In genomic region chr10:101005361-101005760, GRCh38 we compare ENCODE assay signal across 26 cellular contexts.
"Had no signal": no experiment of that assay in that cellular context is flagged by ENCODE, and none has a peak within 500 bp of the region (broad histone marks: within the 10 kb centered on the region; RNA-seq: fewer than 3 reads in every experiment).

No MANE protein-coding gene starts in this region.

- H3K4me3 Mint-ChIP-seq: activated naive CD4-positive, alpha-beta T cell treated with anti-CD3 and anti-CD28 coated beads for 36 hours; activated naive CD8-positive, alpha-beta T cell treated with anti-CD3 and anti-CD28 coated beads, Interleukin-2, amount 10 ng/mL, durations not matched to agents 7 days and 5 days; activated T-helper 1 cell treated with anti-CD3 and anti-CD28 coated beads, Interleukin-12 subunit alpha, Interleukin-12 subunit beta, Interleukin-2, Interleukin-4 antibody, amounts not matched to agents 30 ng/mL and 10 ng/mL and 1 ng/mL, durations not matched to agents 14 hours and 24 hours and 36 hours; immature natural killer cell; natural killer cell treated with Interleukin-12 subunit alpha and Interleukin-12 subunit beta and Interleukin-15 and Interleukin-18, amount 100 ng/mL, for 72 hours; T-helper 2 cell treated with Interferon-gamma antibody and Interleukin-4, amounts not matched to agents 5 μg/mL and 100 μg/mL, for 36 hours had no signal

- H3K9me3 ChIP-seq: colonic mucosa, mucosa of descending colon, neutrophil, ovary, psoas muscle, spleen, thyroid gland, upper lobe of right lung had no signal

- H3K27ac Mint-ChIP-seq: activated naive CD4-positive, alpha-beta T cell treated with anti-CD3 and anti-CD28 coated beads for 36 hours; activated naive CD8-positive, alpha-beta T cell treated with anti-CD3 and anti-CD28 coated beads, Interleukin-2, amount 10 ng/mL, durations not matched to agents 7 days and 5 days; activated T-helper 1 cell treated with anti-CD3 and anti-CD28 coated beads, Interleukin-12 subunit alpha, Interleukin-12 subunit beta, Interleukin-2, Interleukin-4 antibody, amounts not matched to agents 30 ng/mL and 10 ng/mL and 1 ng/mL, durations not matched to agents 14 hours and 24 hours and 36 hours; immature natural killer cell; natural killer cell treated with Interleukin-12 subunit alpha and Interleukin-12 subunit beta and Interleukin-15 and Interleukin-18, amount 100 ng/mL, for 72 hours; T-helper 2 cell treated with Interferon-gamma antibody and Interleukin-4, amounts not matched to agents 5 μg/mL and 100 μg/mL, for 36 hours had no signal

- H3K36me3 Mint-ChIP-seq: natural killer cell treated with Interleukin-12 subunit alpha and Interleukin-12 subunit beta and Interleukin-15 and Interleukin-18, amount 100 ng/mL, for 72 hours had no signal

- H3K9me3 Mint-ChIP-seq: activated naive CD4-positive, alpha-beta T cell treated with anti-CD3 and anti-CD28 coated beads for 36 hours; activated naive CD8-positive, alpha-beta T cell treated with anti-CD3 and anti-CD28 coated beads, Interleukin-2, amount 10 ng/mL, durations not matched to agents 7 days and 5 days; activated T-helper 1 cell treated with anti-CD3 and anti-CD28 coated beads, Interleukin-12 subunit alpha, Interleukin-12 subunit beta, Interleukin-2, Interleukin-4 antibody, amounts not matched to agents 30 ng/mL and 10 ng/mL and 1 ng/mL, durations not matched to agents 14 hours and 24 hours and 36 hours; immature natural killer cell; natural killer cell treated with Interleukin-12 subunit alpha and Interleukin-12 subunit beta and Interleukin-15 and Interleukin-18, amount 100 ng/mL, for 72 hours; T-helper 2 cell treated with Interferon-gamma antibody and Interleukin-4, amounts not matched to agents 5 μg/mL and 100 μg/mL, for 36 hours had no signal

- H3K36me3 ChIP-seq: colonic mucosa, ovary had no signal

- DNase-seq: activated CD4-positive, alpha-beta T cell treated with anti-CD3 and anti-CD28 coated beads for 4 hours; activated CD4-positive, alpha-beta T cell treated with anti-CD3 and anti-CD28 coated beads, Interleukin-2, amount 50 U/mL, for 4 hours; activated CD4-positive, CD25-positive, alpha-beta regulatory T cell; activated effector memory CD4-positive, alpha-beta T cell treated with anti-CD3 and anti-CD28 coated beads, Interleukin-2, amount 50 U/mL, for 16 hours; activated naive CD4-positive, alpha-beta T cell treated with anti-CD3 and anti-CD28 coated beads for 36 hours; activated naive CD8-positive, alpha-beta T cell treated with anti-CD3 and anti-CD28 coated beads, Interleukin-2, amount 10 ng/mL, durations not matched to agents 7 days and 5 days; brain microvascular endothelial cell; central memory CD4-positive, alpha-beta T cell; colonic mucosa; effector memory CD4-positive, alpha-beta T cell; hypothalamus; immature natural killer cell; kidney; mucosa of descending colon; ovary; psoas muscle; spleen; stimulated activated naive CD4-positive, alpha-beta T cell; T-helper 1 cell; thyroid gland; upper lobe of right lung had no signal

- H3K4me3 ChIP-seq: colonic mucosa, mucosa of descending colon, ovary, psoas muscle, spleen, thyroid gland, upper lobe of right lung had no signal

- ATAC-seq: left lobe of liver; mucosa of descending colon; natural killer cell treated with Interleukin-12 subunit alpha and Interleukin-12 subunit beta and Interleukin-15 and Interleukin-18, amount 100 ng/mL, for 72 hours; psoas muscle; upper lobe of right lung had no signal

- H3K27me3 Mint-ChIP-seq: activated naive CD8-positive, alpha-beta T cell treated with anti-CD3 and anti-CD28 coated beads, Interleukin-2, amount 10 ng/mL, durations not matched to agents 7 days and 5 days; natural killer cell treated with Interleukin-12 subunit alpha and Interleukin-12 subunit beta and Interleukin-15 and Interleukin-18, amount 100 ng/mL, for 72 hours had no signal

- H3K27ac ChIP-seq: brain microvascular endothelial cell, colonic mucosa, neutrophil, ovary, thyroid gland had no signal

- H3K27me3 ChIP-seq: brain microvascular endothelial cell, colonic mucosa, neutrophil, ovary, spleen, thyroid gland, upper lobe of right lung had no signal
